ENCODE assay signal across 11 cellular contexts in genomic region chr1:36096500-36097412, GRCh38. TPM values are rescaled to one million over a fixed set of nuclear protein-coding genes. Genes with fewer than 3 reads are reported as not detected.
DNase-seq lines count a peak whose midpoint lies in the region; ATAC-seq and TF ChIP-seq lines count a peak whose summit lies in the region.
"Had no signal": no experiment of that assay in that cellular context is flagged by ENCODE, and none has a peak within 500 bp of the region (broad histone marks: within the 10 kb centered on the region; RNA-seq: fewer than 3 reads in every experiment).

No MANE protein-coding gene starts in this region.

- intact Hi-C loops in stomach (cut with DNase I; ENCODE audit: low total_unique reads) = loop anchor here (5.0 kb wide), 1 partner anchor 41 kb away; no protein-coding TSS in a partner anchor
- intact Hi-C loops in transverse colon (cut with DNase I; ENCODE audit: low total_unique reads) = loop anchor here (5.0 kb wide), 1 partner anchor 326 kb away; no protein-coding TSS in a partner anchor

- H3K4me1 ChIP-seq in stomach (peaks cover 10 to 48% (median 21%) of the 10 kb centered on the region in 4 donors), transverse colon (peaks cover 0 to 8% (median 3%) of the 10 kb centered on the region in 4 donors)

- H3K27me3 ChIP-seq in stomach (no peaks in the 10 kb centered on the region), transverse colon (no peaks in the 10 kb centered on the region)

- ATAC-seq in HG03095 (IDR thresholded peaks at IDR 0.05; ENCODE audit: unreplicated experiment) (no peak), HG03571 (IDR thresholded peaks at IDR 0.05; ENCODE audit: unreplicated experiment) (no peak)

- WGBS in stomach, 5 donors = 73 to 78% (median 75%) methylated on average over 10 to 16 of the region's 16 CpGs
- WGBS in transverse colon (ENCODE audit: low coverage in 1 of 2), 2 donors = 76% methylated on average over 16 of the region's 16 CpGs; no CpG with 5 or more reads in 1 of the 2 donors

- no peaks in the 10 kb centered on the region for H3K9me3 ChIP-seq in stomach
- H3K9me3 ChIP-seq in transverse colon = no peaks in the 10 kb centered on the region

- H3K27ac ChIP-seq in stomach (peak overlapping the region in 1 of 5 donors; percentile 19), transverse colon (no peak overlapping the region)
- H3K27ac ChIP-seq: epithelial cell of prostate had no signal

- TF ChIP-seq POLR2A in stomach (IDR thresholded peaks at IDR 0.05) (no peak), transverse colon (IDR thresholded peaks at IDR 0.05) (no peak)

- in situ Hi-C loops in ACHN (cut with HindIII; ENCODE audit: low pct_ligation_motif_present, low pct_unique_long_range_greater_than_20kb, low sequenced_read_pairs) = no loop called here
- in situ Hi-C loops in SK-MEL-5 (cut with HindIII; ENCODE audit: low pct_unique_long_range_greater_than_20kb, low sequenced_read_pairs) = no loop called here
- in situ Hi-C loops in transverse colon (cut with MboI; ENCODE audit: low pct_ligation_motif_present in 1 of 4, low pct_unique_long_range_greater_than_20kb in 1 of 4, low sequenced_read_pairs in 3 of 4) = loop anchor here in 1 of 4 donors (10.0 kb wide), 1 partner anchor 88 kb away; no protein-coding TSS in a partner anchor

- TF ChIP-seq CTCF in GM12873 (IDR thresholded peaks at IDR 0.05; ENCODE audit: insufficient read depth, low read depth, low read length, missing control alignments) (peak; percentile 26), stomach (IDR thresholded peaks at IDR 0.05) (no peak), transverse colon (IDR thresholded peaks at IDR 0.05) (no peak)

- peaks cover 24 to 54% (median 49%) of the 10 kb centered on the region in 4 donors for H3K36me3 ChIP-seq in stomach
- peaks cover 0 to 28% (median 9%) of the 10 kb centered on the region in 4 donors for H3K36me3 ChIP-seq in transverse colon

- peak; percentile 37 for DNase-seq in ACHN
- DNase-seq in SK-MEL-5 (ENCODE audit: low read depth, low spot score) = peak; percentile 30
- peak; percentile 53 for DNase-seq in hepatic stellate cell (ENCODE audit: low spot score)
- DNase-seq in stomach = no peak
- DNase-seq in transverse colon = no peak
- DNase-seq: activated CD4-positive, CD25-positive, alpha-beta regulatory T cell treated with anti-CD3 and anti-CD28 coated beads, Interleukin-2, amount 50 U/mL, for 72 hours had no signal

- no peak for TF ChIP-seq EP300 in stomach (IDR thresholded peaks at IDR 0.05)
- TF ChIP-seq EP300 in transverse colon (IDR thresholded peaks at IDR 0.05; ENCODE audit: low read depth) = no peak

- H3K4me3 ChIP-seq in stomach (no peak overlapping the region), transverse colon (no peak overlapping the region)

RNA-seq across cellular contexts. Expression of gene ADPRS, which starts 8.1 kb away (rescaled TPM):
- 26.8 and 28.9 TPM in 2 replicates for total RNA-seq in SK-MEL-5 (2014; rRNA removed; shearing (Covaris generic))
- 24.9 and 25.5 TPM in 2 replicates for polyA plus RNA-seq in SK-MEL-5 (2015; cell fraction: cytosol; rRNA removed)
- polyA plus RNA-seq in SK-MEL-5 (2015; cell fraction: nucleus; rRNA removed) = 6.0 and 12.7 TPM in 2 replicates
- total RNA-seq in stomach = 10 to 100 TPM in 3 of 5 donors, 1 to 10 TPM in 2; 1.8 to 15.1 (median 11.6) TPM
- polyA plus RNA-seq in stomach = 10 to 100 TPM; 21.3 to 27.5 (median 24.7) TPM
- 10 to 100 TPM; 18.3 to 41.8 (median 28.6) TPM for total RNA-seq in transverse colon

RNA-seq across cellular contexts. Expression of gene TEKT2, which starts 12.9 kb away (rescaled TPM):
- not detected in 2 replicates for total RNA-seq in SK-MEL-5 (2014; rRNA removed; shearing (Covaris generic))
- not detected in 2 replicates for polyA plus RNA-seq in SK-MEL-5 (2015; cell fraction: cytosol; rRNA removed)
- not detected in 2 replicates for polyA plus RNA-seq in SK-MEL-5 (2015; cell fraction: nucleus; rRNA removed)
- total RNA-seq in stomach (not detected), transverse colon (not detected)
- under 1 TPM; 0.25 to 0.76 (median 0.60) TPM for polyA plus RNA-seq in stomach
- total RNA-seq: ureter had no signal

RNA-seq across cellular contexts. Expression of gene COL8A2, which starts 28.3 kb away (rescaled TPM):
- total RNA-seq in SK-MEL-5 (2014; rRNA removed; shearing (Covaris generic)) = 0.11 TPM in 1 of 2 replicates, not detected in the other
- polyA plus RNA-seq in SK-MEL-5 (2015; cell fraction: cytosol; rRNA removed) = 0.06 and 0.22 TPM in 2 replicates
- polyA plus RNA-seq in SK-MEL-5 (2015; cell fraction: nucleus; rRNA removed) = 0.35 TPM in 1 of 2 replicates, not detected in the other
- 10 to 100 TPM in 1 of 5 donors, 1 to 10 TPM in 4; 3.5 to 19.2 (median 5.5) TPM for total RNA-seq in stomach
- polyA plus RNA-seq in stomach = 1 to 10 TPM in 2 of 3 donors, under 1 TPM in 1; 0.92 to 5.0 (median 2.0) TPM
- 1 to 10 TPM; 1.2 to 5.4 (median 1.7) TPM for total RNA-seq in transverse colon

RNA-seq across cellular contexts. Expression of gene TRAPPC3, which starts 52.5 kb away (rescaled TPM):
- total RNA-seq in SK-MEL-5 (2014; rRNA removed; shearing (Covaris generic)) = 84.9 and 89.6 TPM in 2 replicates
- polyA plus RNA-seq in SK-MEL-5 (2015; cell fraction: cytosol; rRNA removed) = 69.2 and 104 TPM in 2 replicates
- polyA plus RNA-seq in SK-MEL-5 (2015; cell fraction: nucleus; rRNA removed) = 50.3 and 56.6 TPM in 2 replicates
- total RNA-seq in stomach (10 to 100 TPM in 4 of 5 donors, 1 to 10 TPM in 1; 8.9 to 63.9 (median 19.8) TPM), transverse colon (100 to 1,000 TPM in 3 of 4 donors, 10 to 100 TPM in 1; 54.6 to 165 (median 105) TPM)
- 10 to 100 TPM; 61.1 to 64.0 (median 62.8) TPM for polyA plus RNA-seq in stomach

RNA-seq across cellular contexts. Expression of gene MAP7D1, which starts 59.2 kb away (rescaled TPM):
- total RNA-seq in SK-MEL-5 (2014; rRNA removed; shearing (Covaris generic)) = 43.2 and 45.8 TPM in 2 replicates
- 90.0 and 109 TPM in 2 replicates for polyA plus RNA-seq in SK-MEL-5 (2015; cell fraction: cytosol; rRNA removed)
- 52.1 and 68.9 TPM in 2 replicates for polyA plus RNA-seq in SK-MEL-5 (2015; cell fraction: nucleus; rRNA removed)
- total RNA-seq in stomach = 100 to 1,000 TPM in 2 of 5 donors, 10 to 100 TPM in 3; 14.6 to 164 (median 40.3) TPM
- 10 to 100 TPM; 36.7 to 42.8 (median 42.4) TPM for polyA plus RNA-seq in stomach
- total RNA-seq in transverse colon = 100 to 1,000 TPM in 1 of 4 donors, 10 to 100 TPM in 3; 74.3 to 187 (median 86.0) TPM

Comparison
In these comparisons a context has a peak if more than half of its experiments do, and no peak if none do; other contexts are left out.
1. DNase-seq: peak in ACHN (single experiment), SK-MEL-5 (single experiment) and hepatic stellate cell (single experiment); none in stomach (single experiment) and transverse colon (single experiment).